ENCODE assay signal across 6 cellular contexts in the genomic region with DNA sequence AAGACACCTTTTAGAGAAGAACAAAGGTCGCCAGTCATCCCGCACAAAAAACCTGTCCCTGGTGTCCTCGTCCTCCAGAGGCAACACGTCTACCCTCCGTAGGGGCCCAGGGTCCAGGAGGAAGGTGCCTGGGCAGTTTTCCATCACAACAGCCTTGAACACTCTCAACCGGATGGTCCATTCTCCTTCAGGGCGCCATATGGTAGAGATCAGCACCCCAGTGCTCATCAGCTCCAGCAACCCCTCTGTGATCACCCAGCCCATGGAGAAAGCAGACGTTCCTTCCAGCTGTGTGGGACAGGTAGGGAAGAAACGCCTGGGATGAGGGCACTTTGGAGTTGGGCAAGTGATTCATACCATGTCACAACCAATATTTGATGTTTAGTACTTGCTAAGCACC.
"Had no signal": no experiment of that assay in that cellular context is flagged by ENCODE, and none has a peak within 500 bp of the region (broad histone marks: within the 10 kb centered on the region; RNA-seq: fewer than 3 reads in every experiment).

No MANE protein-coding gene starts in this region.

- H3K27ac ChIP-seq: HL-60 had no signal

- H3K4me3 ChIP-seq: K562 had no signal

- DNase-seq: IMR-90, KBM-7, KG1 had no signal

- ATAC-seq: HepG2, K562 had no signal
